In genomic region chr4:37827802-37828321, GRCh38 we compare ENCODE assay signal across 10 cellular contexts. TPM values are rescaled to one million over a fixed set of nuclear protein-coding genes. Genes with fewer than 3 reads are reported as not detected.
DNase-seq lines count a peak whose midpoint lies in the region; ATAC-seq, FAIRE-seq and TF ChIP-seq lines count a peak whose summit lies in the region.
"Had no signal": no experiment of that assay in that cellular context is flagged by ENCODE, and none has a peak within 500 bp of the region (broad histone marks: within the 10 kb centered on the region; RNA-seq: fewer than 3 reads in every experiment).

No MANE protein-coding gene starts in this region.

- no peak overlapping the region for H3K27ac ChIP-seq in cardiac muscle cell
- no peak overlapping the region for H3K27ac ChIP-seq in astrocyte (ENCODE audit: low read depth, low read length)
- H3K27ac ChIP-seq in right lobe of liver, result peak overlapping the region in 2 of 3 donors; percentile 77 to 85

- H3K9ac ChIP-seq in astrocyte (ENCODE audit: low read length), result peak overlapping the region; percentile 87

- no peaks in the 10 kb centered on the region for H3K27me3 ChIP-seq in cardiac muscle cell
- no peaks in the 10 kb centered on the region for H3K27me3 ChIP-seq in astrocyte (ENCODE audit: insufficient read depth, low read length)
- no peaks in the 10 kb centered on the region for H3K27me3 ChIP-seq in right lobe of liver

- H2AFZ ChIP-seq in astrocyte (ENCODE audit: low read depth, low read length), result peak overlapping the region; percentile 89

- DNase-seq in cardiac muscle cell (ENCODE audit: low read depth in 1 of 2, low spot score in 1 of 2) (peak in 1 of 2 donors; percentile 8), Right ventricle myocardium inferior (ENCODE audit: missing footprints) (no peak), astrocyte (ENCODE audit: low read depth) (no peak), right lobe of liver (no peak), type B pancreatic cell (ENCODE audit: extremely low spot score, unreplicated experiment) (no peak), T1000 (lab: John Stamatoyannopoulos, UW) (no peak)
- DNase-seq: DMS79, occipital lobe had no signal

- FAIRE-seq in astrocyte (lab: Jason Lieb, UNC), result no peak

- H3K9me3 Mint-ChIP-seq in astrocyte (ENCODE audit: unreplicated experiment) (no peaks in the 10 kb centered on the region), type B pancreatic cell (no peaks in the 10 kb centered on the region)

- H3K79me2 ChIP-seq in astrocyte (ENCODE audit: insufficient read depth, low read length), result peaks cover 15% of the 10 kb centered on the region

- peak overlapping the region; percentile 50 for H3K27ac Mint-ChIP-seq in astrocyte (ENCODE audit: unreplicated experiment)
- H3K27ac Mint-ChIP-seq in type B pancreatic cell, result peak overlapping the region; percentile 86

- no peak for TF ChIP-seq POLR2A in right lobe of liver (IDR thresholded peaks at IDR 0.05)

- H3K4me1 Mint-ChIP-seq in astrocyte (ENCODE audit: low read depth, unreplicated experiment) (peaks cover 5% of the 10 kb centered on the region), type B pancreatic cell (ENCODE audit: unreplicated experiment) (peaks cover 21% of the 10 kb centered on the region)

- H3K36me3 Mint-ChIP-seq in astrocyte (ENCODE audit: low read depth, unreplicated experiment) (peaks cover 12% of the 10 kb centered on the region), type B pancreatic cell (peaks cover 24% of the 10 kb centered on the region)

- H3K4me3 ChIP-seq in cardiac muscle cell, result peak overlapping the region; percentile 63
- H3K4me3 ChIP-seq in astrocyte (ENCODE audit: insufficient read depth, low read depth, low read length), result peak overlapping the region; percentile 78
- peak overlapping the region in 2 of 3 donors; percentile 79 to 95 for H3K4me3 ChIP-seq in right lobe of liver

- TF ChIP-seq CTCF in cardiac muscle cell (IDR thresholded peaks at IDR 0.05; ENCODE audit: low read depth, low read length) (no peak), astrocyte (IDR thresholded peaks at IDR 0.05; ENCODE audit: insufficient read depth, low read depth, low read length) (no peak), right lobe of liver (IDR thresholded peaks at IDR 0.05) (no peak), type B pancreatic cell (conservative IDR thresholded peaks at IDR 0.05) (no peak)

- H3K4me2 ChIP-seq in astrocyte (ENCODE audit: low read length), result peak overlapping the region; percentile 95

- intact Hi-C loops in Right ventricle myocardium inferior (cut with DNase I), result loop anchor here (2.0 to 5.0 kb wide), 2 partner anchors 57 to 149 kb away; no protein-coding TSS in a partner anchor
- intact Hi-C loops in right lobe of liver (cut with DNase I), result loop anchor here in 1 of 2 donors (10.0 kb wide), 1 partner anchor 57 kb away; no protein-coding TSS in a partner anchor

- no peak for ATAC-seq in Right ventricle myocardium inferior
- ATAC-seq in right lobe of liver, result no peak
- ATAC-seq in HG03139 (IDR thresholded peaks at IDR 0.05; ENCODE audit: unreplicated experiment), result no peak
- ATAC-seq in GM19324 (IDR thresholded peaks at IDR 0.05; ENCODE audit: low FRiP score, unreplicated experiment), result no peak

- no peaks in the 10 kb centered on the region for H3K9me3 ChIP-seq in cardiac muscle cell (ENCODE audit: low read depth)
- H3K9me3 ChIP-seq in astrocyte (ENCODE audit: insufficient read depth, low read depth, low read length), result no peaks in the 10 kb centered on the region
- no peaks in the 10 kb centered on the region for H3K9me3 ChIP-seq in right lobe of liver

- peaks cover 13% of the 10 kb centered on the region for H4K20me1 ChIP-seq in astrocyte (ENCODE audit: insufficient read depth, low read length)

- H3K27me3 Mint-ChIP-seq in astrocyte (ENCODE audit: low read depth, unreplicated experiment), result no peaks in the 10 kb centered on the region
- H3K27me3 Mint-ChIP-seq in type B pancreatic cell, result no peaks in the 10 kb centered on the region

- H3K36me3 ChIP-seq in cardiac muscle cell (peaks cover 4% of the 10 kb centered on the region), astrocyte (ENCODE audit: insufficient read depth, low read length) (peaks cover 15% of the 10 kb centered on the region), right lobe of liver (peaks cover 0 to 12% (median 3%) of the 10 kb centered on the region in 4 donors)

- H3K4me1 ChIP-seq in cardiac muscle cell (ENCODE audit: low read depth) (peaks cover 5% of the 10 kb centered on the region), astrocyte (ENCODE audit: insufficient read depth, low read length) (peaks cover 9% of the 10 kb centered on the region), right lobe of liver (peaks cover 0 to 23% (median under 1%) of the 10 kb centered on the region in 4 donors)

- WGBS in right lobe of liver (ENCODE audit: insufficient coverage, low coverage, low lambda C conversion rate, missing lambda C conversion rate), result 38% methylated on average over 1 of the region's 1 CpG

- peak overlapping the region; percentile 92 for H3K4me3 Mint-ChIP-seq in astrocyte (ENCODE audit: unreplicated experiment)
- H3K4me3 Mint-ChIP-seq in type B pancreatic cell, result peak overlapping the region; percentile 92

RNA-seq across cellular contexts. Expression of gene PGM2, which starts 1.4 kb away (rescaled TPM):
- total RNA-seq in cardiac muscle cell (23.9 and 50.9 TPM in 2 replicates), Right ventricle myocardium inferior (13.1 TPM), astrocyte (23.8 and 24.4 TPM in 2 replicates), right lobe of liver (10 to 100 TPM in 2 of 6 experiments, 1 to 10 TPM in 4; 5.5 to 16.3 (median 7.3) TPM), type B pancreatic cell (ENCODE audit: low replicate concordance) (37.6 and 51.4 TPM in 2 replicates)
- polyA plus RNA-seq in cardiac muscle cell, result 19.9 and 20.6 TPM in 2 replicates

Comparison
In these comparisons a context has a peak if more than half of its experiments do, and no peak if none do; other contexts are left out.
1. H3K27ac ChIP-seq: peak in right lobe of liver (2 of 3); none in cardiac muscle cell (single experiment) and astrocyte (single experiment).
2. Peak in every context shown above with its lines, with median percentiles within 50 percentile points of each other: H3K4me3 ChIP-seq.